8 cellular contexts compared by ENCODE assay signal in genomic region chr11:10930224-10930960, GRCh38.
A peak's percentile ranks its signal among the peaks of the same experiment; 100 is the strongest.
DNase-seq lines count a peak whose midpoint lies in the region; ATAC-seq and TF ChIP-seq lines count a peak whose summit lies in the region.

No MANE protein-coding gene starts in this region.

- H2AFZ ChIP-seq in KMS-11 (ENCODE audit: low read depth) = no peak overlapping the region

- in situ Hi-C loops in G401 (cut with HindIII; ENCODE audit: low sequenced_read_pairs) = no loop called here

- H3K79me2 ChIP-seq in KMS-11 (ENCODE audit: insufficient read depth, low read depth) = no peaks in the 10 kb centered on the region

- H3K36me3 ChIP-seq in KMS-11 (ENCODE audit: insufficient read depth) (no peaks in the 10 kb centered on the region), heart left ventricle (no peaks in the 10 kb centered on the region), rectal smooth muscle tissue (ENCODE audit: control insufficient read depth, insufficient read depth, low read length) (no peaks in the 10 kb centered on the region)

- H3K9me3 ChIP-seq in heart left ventricle = no peaks in the 10 kb centered on the region

- peaks cover 3% of the 10 kb centered on the region for H3K4me1 ChIP-seq in KMS-11 (ENCODE audit: low read depth, poor library complexity, severe bottlenecking)
- H3K4me1 ChIP-seq in heart left ventricle = peaks cover 0 to 32% (median 11%) of the 10 kb centered on the region in 12 donors
- peaks cover 33% of the 10 kb centered on the region for H3K4me1 ChIP-seq in rectal smooth muscle tissue (ENCODE audit: control insufficient read depth, insufficient read depth, low read length)

- intact Hi-C loops in heart left ventricle (cut with DNase I) = loop anchor here in 9 of 10 donors (2.0 to 10.0 kb wide), 9 partner anchors 72 to 862 kb away; partner anchors contain the start of genes EIF4G2 (in 5 of the 9) and ZBED5 (in 3 of the 9)

- H3K4me3 ChIP-seq in KMS-11 (IDR thresholded peaks at IDR 0.05; ENCODE audit: insufficient read depth, low read depth, low read length) (no peak overlapping the region), heart left ventricle (peak overlapping the region; percentile 47 to 89 (median 74)), rectal smooth muscle tissue (ENCODE audit: low read length) (peak overlapping the region; percentile 70)

- ATAC-seq in heart left ventricle = peak in 1 of 4 donors; percentile 10
- no peak for ATAC-seq in HG02610 (IDR thresholded peaks at IDR 0.05; ENCODE audit: unreplicated experiment)
- ATAC-seq in esophagus mucosa = no peak

- TF ChIP-seq POLR2A in heart left ventricle (IDR thresholded peaks at IDR 0.05) = no peak

- whole genome bisulfite sequencing in heart left ventricle, 4 donors = 9 to 30% (median 10%) methylated on average over 12 to 34 of the region's 34 CpGs

- TF ChIP-seq CTCF in KMS-11 (conservative IDR thresholded peaks at IDR 0.05; ENCODE audit: low read depth, low read length) = no peak
- peak in 1 of 12 donors; percentile 5 for TF ChIP-seq CTCF in heart left ventricle (IDR thresholded peaks at IDR 0.05)

- H3K9ac ChIP-seq in KMS-11 (no peak overlapping the region), rectal smooth muscle tissue (ENCODE audit: low read length) (peak overlapping the region; percentile 64)

- peak; percentile 36 for DNase-seq in G401 (ENCODE audit: low spot score)
- DNase-seq in activated naive CD4-positive, alpha-beta T cell treated with Interleukin-2 at 50 U/mL for 16 hours = peak; percentile 17
- DNase-seq in heart left ventricle = peak in 1 of 5 donors; percentile 34
- no peak for DNase-seq in effector CD8-positive, alpha-beta T cell (lab: John Stamatoyannopoulos, UW)

- H3K4me2 ChIP-seq in KMS-11 = 0 out of 2 replicates have a peak overlapping the region, but pooled peaks have one; percentile 13

- H3K27ac ChIP-seq in KMS-11 (no peak overlapping the region), heart left ventricle (peak overlapping the region; percentile 80 to 97 (median 86)), rectal smooth muscle tissue (ENCODE audit: low read depth, low read length) (peak overlapping the region; percentile 98)

- H4K20me1 ChIP-seq in KMS-11 (ENCODE audit: insufficient read depth) = no peaks in the 10 kb centered on the region

- H3K27me3 ChIP-seq in KMS-11 (ENCODE audit: insufficient read depth, low read depth) (no peaks in the 10 kb centered on the region), heart left ventricle (peaks cover 0 to 12% (median 0%) of the 10 kb centered on the region in 9 donors), rectal smooth muscle tissue (ENCODE audit: control insufficient read depth, insufficient read depth, low read length) (no peaks in the 10 kb centered on the region)
